ENCODE assay signal across 18 cellular contexts in genomic region chr5:14730881-14731280, GRCh38.
DNase-seq lines count a peak whose midpoint lies in the region; ATAC-seq and TF ChIP-seq lines count a peak whose summit lies in the region.
"Had no signal": no experiment of that assay in that cellular context is flagged by ENCODE, and none has a peak within 500 bp of the region (broad histone marks: within the 10 kb centered on the region; RNA-seq: fewer than 3 reads in every experiment).

No MANE protein-coding gene starts in this region.

- no peak overlapping the region for H3K4me2 ChIP-seq in neural progenitor cell
- H3K4me2 ChIP-seq: A549 had no signal

- H3K27ac ChIP-seq in CD4-positive, CD25-positive, alpha-beta regulatory T cell (ENCODE audit: insufficient read depth, low read length, poor library complexity, severe bottlenecking), result no peak overlapping the region
- H3K27ac ChIP-seq in neural progenitor cell, result no peak overlapping the region
- peak overlapping the region in 1 of 4 donors; percentile 9 for H3K27ac ChIP-seq in gastrocnemius medialis
- H3K27ac ChIP-seq: A549 had no signal

- no peaks in the 10 kb centered on the region for H3K79me2 ChIP-seq in neural progenitor cell (ENCODE audit: low read depth)

- H3K4me3 ChIP-seq in CD4-positive, CD25-positive, alpha-beta regulatory T cell (ENCODE audit: low read depth, low read length), result no peak overlapping the region
- H3K4me3 ChIP-seq in neural progenitor cell (no peak overlapping the region), gastrocnemius medialis (no peak overlapping the region)
- H3K4me3 ChIP-seq: A549, MG63 had no signal

- no peak for ATAC-seq in CD4-positive, CD25-positive, alpha-beta regulatory T cell (ENCODE audit: low read depth in 2 of 2)
- ATAC-seq in central memory CD8-positive, alpha-beta T cell (replicated peaks; ENCODE audit: extremely low read depth, poor library complexity, severe bottlenecking), result no peak
- ATAC-seq in gastrocnemius medialis, result no peak
- ATAC-seq in HG02885 (IDR thresholded peaks at IDR 0.05; ENCODE audit: poor library complexity, unreplicated experiment), result no peak
- ATAC-seq: Panc1 had no signal

- H3K27ac Mint-ChIP-seq in activated naive CD4-positive, alpha-beta T cell treated with anti-CD3 and anti-CD28 coated beads, Interleukin-2, amount 10 ng/mL, durations not matched to agents 7 days and 5 days, result no peak overlapping the region
- peak overlapping the region; percentile 31 to 81 (median 66) for H3K27ac Mint-ChIP-seq in CD4-positive, CD25-positive, alpha-beta regulatory T cell
- H3K27ac Mint-ChIP-seq in central memory CD8-positive, alpha-beta T cell (ENCODE audit: low read depth), result peak overlapping the region; percentile 68
- H3K27ac Mint-ChIP-seq in neural progenitor cell, result peak overlapping the region; percentile 46

- no peaks in the 10 kb centered on the region for H3K9me3 Mint-ChIP-seq in activated naive CD4-positive, alpha-beta T cell treated with anti-CD3 and anti-CD28 coated beads, Interleukin-2, amount 10 ng/mL, durations not matched to agents 7 days and 5 days
- no peaks in the 10 kb centered on the region for H3K9me3 Mint-ChIP-seq in CD4-positive, CD25-positive, alpha-beta regulatory T cell
- no peaks in the 10 kb centered on the region for H3K9me3 Mint-ChIP-seq in central memory CD8-positive, alpha-beta T cell
- H3K9me3 Mint-ChIP-seq in neural progenitor cell, result no peaks in the 10 kb centered on the region

- H3K36me3 ChIP-seq in CD4-positive, CD25-positive, alpha-beta regulatory T cell (ENCODE audit: control insufficient read depth, insufficient read depth, low read length), result peaks cover 37% of the 10 kb centered on the region
- H3K36me3 ChIP-seq in neural progenitor cell (no peaks in the 10 kb centered on the region), gastrocnemius medialis (peaks cover 0 to 7% of the 10 kb centered on the region in 2 donors)
- H3K36me3 ChIP-seq: MG63 had no signal

- H3K27me3 Mint-ChIP-seq in activated naive CD4-positive, alpha-beta T cell treated with anti-CD3 and anti-CD28 coated beads, Interleukin-2, amount 10 ng/mL, durations not matched to agents 7 days and 5 days, result no peaks in the 10 kb centered on the region
- no peaks in the 10 kb centered on the region for H3K27me3 Mint-ChIP-seq in CD4-positive, CD25-positive, alpha-beta regulatory T cell
- no peaks in the 10 kb centered on the region for H3K27me3 Mint-ChIP-seq in central memory CD8-positive, alpha-beta T cell
- H3K27me3 Mint-ChIP-seq in neural progenitor cell (ENCODE audit: insufficient read depth, low read depth), result peaks cover 7% of the 10 kb centered on the region

- H3K4me1 Mint-ChIP-seq in activated naive CD4-positive, alpha-beta T cell treated with anti-CD3 and anti-CD28 coated beads, Interleukin-2, amount 10 ng/mL, durations not matched to agents 7 days and 5 days, result peaks cover 4% of the 10 kb centered on the region
- peaks cover 7 to 15% (median 9%) of the 10 kb centered on the region in 4 donors for H3K4me1 Mint-ChIP-seq in CD4-positive, CD25-positive, alpha-beta regulatory T cell
- H3K4me1 Mint-ChIP-seq in central memory CD8-positive, alpha-beta T cell, result no peaks in the 10 kb centered on the region
- H3K4me1 Mint-ChIP-seq in neural progenitor cell, result peaks cover 42% of the 10 kb centered on the region

- no peaks in the 10 kb centered on the region for H3K27me3 ChIP-seq in CD4-positive, CD25-positive, alpha-beta regulatory T cell (ENCODE audit: control insufficient read depth, insufficient read depth, low read length)
- H3K27me3 ChIP-seq in neural progenitor cell (no peaks in the 10 kb centered on the region), gastrocnemius medialis (no peaks in the 10 kb centered on the region)
- H3K27me3 ChIP-seq: MG63 had no signal

- intact Hi-C loops in gastrocnemius medialis (cut with DNase I; ENCODE audit: low total_unique reads), result no loop called here

- H4K20me1 ChIP-seq in neural progenitor cell (ENCODE audit: low read depth), result peaks cover 6% of the 10 kb centered on the region

- no peak for TF ChIP-seq POLR2A in gastrocnemius medialis (IDR thresholded peaks at IDR 0.05)

- peak; percentile 1 for DNase-seq in activated naive CD4-positive, alpha-beta T cell treated with anti-CD3 and anti-CD28 coated beads, Interleukin-2, amount 10 ng/mL, durations not matched to agents 7 days and 5 days
- no peak for DNase-seq in activated naive CD4-positive, alpha-beta T cell (lab: John Stamatoyannopoulos, UW)
- DNase-seq in CD4-positive, CD25-positive, alpha-beta regulatory T cell, result no peak
- no peak for DNase-seq in central memory CD8-positive, alpha-beta T cell (ENCODE audit: low spot score in 2 of 2)
- DNase-seq in neural progenitor cell (ENCODE audit: low spot score) (no peak), NCI-H1105 treated with DMSO at 0.1 percent for 48 hours (lab: John Stamatoyannopoulos, UW) (no peak), gastrocnemius medialis (no peak)
- DNase-seq: H7, MG63, NCI-H1105, NCI-H187, NCI-H2171, NCI-H446 treated with DMSO at 0.1 percent for 48 hours, NCI-H774, SHP77 had no signal

- no peaks in the 10 kb centered on the region for H3K9me3 ChIP-seq in CD4-positive, CD25-positive, alpha-beta regulatory T cell (ENCODE audit: control insufficient read depth in 2 of 2, low read length in 2 of 2)
- H3K9me3 ChIP-seq in neural progenitor cell (ENCODE audit: low read depth) (no peaks in the 10 kb centered on the region), gastrocnemius medialis (no peaks in the 10 kb centered on the region)
- H3K9me3 ChIP-seq: A549, MG63 had no signal

- H3K9ac ChIP-seq in neural progenitor cell, result no peak overlapping the region

- peaks cover 30% of the 10 kb centered on the region for H3F3A ChIP-seq in neural progenitor cell (ENCODE audit: low read depth)

- H3K4me1 ChIP-seq in CD4-positive, CD25-positive, alpha-beta regulatory T cell (ENCODE audit: control insufficient read depth, insufficient read depth, low read length, poor library complexity, severe bottlenecking), result peaks cover 9% of the 10 kb centered on the region
- H3K4me1 ChIP-seq in neural progenitor cell, result peaks cover 28% of the 10 kb centered on the region
- peaks cover 30 to 37% of the 10 kb centered on the region in 2 donors for H3K4me1 ChIP-seq in gastrocnemius medialis
- H3K4me1 ChIP-seq: A549 had no signal

- TF ChIP-seq CTCF in neural progenitor cell (IDR thresholded peaks at IDR 0.05) (no peak), gastrocnemius medialis (IDR thresholded peaks at IDR 0.05 in 4 of 5, conservative IDR thresholded peaks at IDR 0.05 in 1 of 5) (no peak)

- no peak overlapping the region for H2AFZ ChIP-seq in neural progenitor cell (replicated peaks)

- CTCF ChIA-PET in activated naive CD4-positive, alpha-beta T cell treated with anti-CD3 and anti-CD28 coated beads, Interleukin-2, amount 10 ng/mL, durations not matched to agents 7 days and 5 days (lab: Charles Lee), result interaction anchor here (2.5 to 3.3 kb wide), 2 partner anchors 23 to 273 kb away, joined by 10 to 11 read pairs; no protein-coding TSS in a partner anchor

- H3K36me3 Mint-ChIP-seq in activated naive CD4-positive, alpha-beta T cell treated with anti-CD3 and anti-CD28 coated beads, Interleukin-2, amount 10 ng/mL, durations not matched to agents 7 days and 5 days, result peaks cover 5% of the 10 kb centered on the region
- peaks cover 39% of the 10 kb centered on the region for H3K36me3 Mint-ChIP-seq in CD4-positive, CD25-positive, alpha-beta regulatory T cell
- peaks cover 8% of the 10 kb centered on the region for H3K36me3 Mint-ChIP-seq in central memory CD8-positive, alpha-beta T cell (ENCODE audit: insufficient read depth)
- no peaks in the 10 kb centered on the region for H3K36me3 Mint-ChIP-seq in neural progenitor cell

- in situ Hi-C loops in gastrocnemius medialis (cut with MboI; ENCODE audit: low sequenced_read_pairs in 4 of 4), result loop anchor here in 2 of 4 donors (5.0 to 25.0 kb wide), 2 partner anchors 131 to 271 kb away; partner anchors contain the start of gene ANKH (in 2 of the 2)

- no peak overlapping the region for H3K4me3 Mint-ChIP-seq in activated naive CD4-positive, alpha-beta T cell treated with anti-CD3 and anti-CD28 coated beads, Interleukin-2, amount 10 ng/mL, durations not matched to agents 7 days and 5 days
- no peak overlapping the region for H3K4me3 Mint-ChIP-seq in CD4-positive, CD25-positive, alpha-beta regulatory T cell
- no peak overlapping the region for H3K4me3 Mint-ChIP-seq in central memory CD8-positive, alpha-beta T cell
- H3K4me3 Mint-ChIP-seq in neural progenitor cell, result no peak overlapping the region
